Comparison of ENCODE assay signal across 8 cellular contexts in the genomic region with DNA sequence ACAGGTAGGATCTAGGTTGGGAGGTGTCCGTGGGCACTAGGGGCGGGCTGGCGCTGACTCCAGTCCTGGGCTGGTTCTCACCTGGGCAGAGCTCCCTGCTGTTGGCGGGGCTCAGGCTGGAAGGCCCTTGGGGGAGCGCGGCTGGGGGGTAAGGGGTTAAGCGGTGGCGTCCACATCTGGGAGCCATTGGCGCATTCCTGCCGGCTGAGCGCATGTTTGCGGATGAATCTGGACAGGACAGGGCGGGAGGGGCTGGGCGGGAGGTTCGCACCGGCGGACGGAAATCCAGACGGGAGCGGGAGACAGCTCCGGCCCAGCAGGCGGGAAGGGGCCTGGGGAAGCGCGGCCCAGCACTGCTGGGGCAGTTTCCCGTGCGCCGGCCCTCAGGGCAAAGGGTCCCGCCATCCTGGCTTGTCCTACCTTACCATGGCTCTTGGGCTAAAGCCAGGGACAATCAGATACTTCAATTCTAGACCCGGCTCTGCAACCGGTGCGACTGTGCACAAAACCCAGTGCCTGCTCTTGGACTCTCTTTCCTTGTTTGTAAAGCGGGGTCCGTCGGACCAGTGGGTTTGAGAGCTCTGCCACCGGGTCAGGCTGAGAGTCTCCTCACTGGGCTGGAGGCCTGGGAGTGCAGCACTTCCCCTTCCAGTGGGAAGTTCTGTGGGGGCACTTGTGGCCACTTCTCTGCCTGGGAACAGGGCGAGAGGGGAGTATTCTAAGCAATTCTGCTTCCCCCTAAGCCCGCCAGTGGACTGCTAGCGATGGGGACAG. TPM values are rescaled to one million over a fixed set of nuclear protein-coding genes. Genes with fewer than 3 reads are reported as not detected.
A peak's percentile ranks its signal among the peaks of the same experiment; 100 is the strongest.
DNase-seq lines count a peak whose midpoint lies in the region; ATAC-seq and TF ChIP-seq lines count a peak whose summit lies in the region.

No MANE protein-coding gene starts in this region.

- peak; percentile 84 for DNase-seq in HCEC 1CT
- DNase-seq in activated CD8-positive, alpha-beta T cell treated with anti-CD3 and anti-CD28 coated beads, Interleukin-2, amount 10 ng/mL, durations not matched to agents 7 days and 5 days: no peak
- DNase-seq in left ventricle myocardium superior: peak; percentile 84
- DNase-seq in psoas muscle: peak; percentile 75 to 84
- DNase-seq in Kasumi-1 (lab: John Stamatoyannopoulos, UW): no peak
- DNase-seq in stimulated activated CD4-positive, alpha-beta T cell treated with anti-CD3 and anti-CD28 coated beads, Interleukin-2, amount 100 ng/mL, for 48 hours: no peak

- ATAC-seq in activated CD8-positive, alpha-beta T cell treated with anti-CD3 and anti-CD28 coated beads, Interleukin-2, amount 10 ng/mL, durations not matched to agents 7 days and 5 days: no peak
- peak; percentile 21 for ATAC-seq in left ventricle myocardium superior
- no peak for ATAC-seq in psoas muscle
- ATAC-seq in HG02642 (IDR thresholded peaks at IDR 0.05; ENCODE audit: poor library complexity, unreplicated experiment): no peak

- H3K79me2 ChIP-seq in ACC112 (ENCODE audit: control insufficient read depth, insufficient read depth, low read length, unreplicated experiment): peaks cover 36% of the 10 kb centered on the region

- H3K4me1 ChIP-seq in ACC112 (ENCODE audit: control insufficient read depth, insufficient read depth, low read length, unreplicated experiment) (peaks cover 71% of the 10 kb centered on the region), psoas muscle (peaks cover 75% of the 10 kb centered on the region)

- no peaks in the 10 kb centered on the region for H3K27me3 ChIP-seq in ACC112 (ENCODE audit: insufficient read depth, low read length)
- H3K27me3 ChIP-seq in psoas muscle (ENCODE audit: insufficient read depth in 3 of 3, low read length in 2 of 3): no peaks in the 10 kb centered on the region

- peaks cover 57% of the 10 kb centered on the region for H3K4me1 Mint-ChIP-seq in activated CD8-positive, alpha-beta T cell treated with anti-CD3 and anti-CD28 coated beads, Interleukin-2, amount 10 ng/mL, durations not matched to agents 7 days and 5 days (ENCODE audit: low read depth)

- intact Hi-C loops in left ventricle myocardium superior (cut with micrococcal nuclease) (no loop called here), psoas muscle (cut with DNase I) (no loop called here)

- POLR2A ChIA-PET in activated CD8-positive, alpha-beta T cell treated with anti-CD3 and anti-CD28 coated beads, Interleukin-2, amount 10 ng/mL, durations not matched to agents 7 days and 5 days (lab: Charles Lee): interaction anchor here (0.7 to 1.8 kb wide), 8 partner anchors 9 to 238 kb away, joined by 3 to 8 read pairs (median 4); no protein-coding TSS in a partner anchor

- WGBS in psoas muscle, 3 donors: 14 to 20% (median 19%) methylated on average over 38 of the region's 38 CpGs

- H3K27ac Mint-ChIP-seq in activated CD8-positive, alpha-beta T cell treated with anti-CD3 and anti-CD28 coated beads, Interleukin-2, amount 10 ng/mL, durations not matched to agents 7 days and 5 days: peak overlapping the region; percentile 87

- H3K27ac ChIP-seq in ACC112 (ENCODE audit: low read depth, low read length): peak overlapping the region; percentile 77
- peak overlapping the region; percentile 97 for H3K27ac ChIP-seq in psoas muscle

- TF ChIP-seq CTCF in psoas muscle (IDR thresholded peaks at IDR 0.05): no peak

- no peaks in the 10 kb centered on the region for H3K36me3 ChIP-seq in ACC112 (ENCODE audit: insufficient read depth, low read length)
- no peaks in the 10 kb centered on the region for H3K36me3 ChIP-seq in psoas muscle (ENCODE audit: insufficient read depth in 1 of 2, low read depth in 1 of 2)

- H3K4me3 Mint-ChIP-seq in activated CD8-positive, alpha-beta T cell treated with anti-CD3 and anti-CD28 coated beads, Interleukin-2, amount 10 ng/mL, durations not matched to agents 7 days and 5 days: peak overlapping the region; percentile 95

- CTCF ChIA-PET in activated CD8-positive, alpha-beta T cell treated with anti-CD3 and anti-CD28 coated beads, Interleukin-2, amount 10 ng/mL, durations not matched to agents 7 days and 5 days (lab: Charles Lee): interaction anchor here (0.7 to 7.3 kb wide), 18 partner anchors 9 to 118 kb away, joined by 3 to 61 read pairs (median 4); no protein-coding TSS in a partner anchor

- no peaks in the 10 kb centered on the region for H3K9me3 Mint-ChIP-seq in activated CD8-positive, alpha-beta T cell treated with anti-CD3 and anti-CD28 coated beads, Interleukin-2, amount 10 ng/mL, durations not matched to agents 7 days and 5 days (ENCODE audit: insufficient read depth)

- no peaks in the 10 kb centered on the region for H3K27me3 Mint-ChIP-seq in activated CD8-positive, alpha-beta T cell treated with anti-CD3 and anti-CD28 coated beads, Interleukin-2, amount 10 ng/mL, durations not matched to agents 7 days and 5 days (ENCODE audit: low read depth)

- H3K36me3 Mint-ChIP-seq in activated CD8-positive, alpha-beta T cell treated with anti-CD3 and anti-CD28 coated beads, Interleukin-2, amount 10 ng/mL, durations not matched to agents 7 days and 5 days (ENCODE audit: low read depth): peaks cover 37% of the 10 kb centered on the region

- H3K4me3 ChIP-seq in ACC112 (ENCODE audit: low read depth, low read length) (peak overlapping the region; percentile 95), psoas muscle (peak overlapping the region; percentile 95)

- no peaks in the 10 kb centered on the region for H3K9me3 ChIP-seq in psoas muscle

- H2AFZ ChIP-seq in ACC112 (ENCODE audit: low read length, unreplicated experiment): peak overlapping the region; percentile 34

RNA-seq across cellular contexts. Expression of a gene that starts 7.8 kb away (rescaled TPM):
- total RNA-seq in activated CD8-positive, alpha-beta T cell treated with anti-CD3 and anti-CD28 coated beads, Interleukin-2, amount 10 ng/mL, durations not matched to agents 7 days and 5 days: 10 to 100 TPM; 61.1 to 63.2 TPM
- total RNA-seq in left ventricle myocardium superior: 18.6 TPM
- 10 to 100 TPM; 15.0 to 51.1 (median 44.6) TPM for total RNA-seq in psoas muscle
- 10 to 100 TPM; 15.0 to 76.9 (median 18.6) TPM for polyA plus RNA-seq in psoas muscle

RNA-seq across cellular contexts. Expression of a gene that starts 29.1 kb away (rescaled TPM):
- 100 to 1,000 TPM; 103 to 110 TPM for total RNA-seq in activated CD8-positive, alpha-beta T cell treated with anti-CD3 and anti-CD28 coated beads, Interleukin-2, amount 10 ng/mL, durations not matched to agents 7 days and 5 days
- total RNA-seq in left ventricle myocardium superior (0.99 TPM), psoas muscle (under 1 TPM; 0.27 to 0.90 (median 0.42) TPM)
- polyA plus RNA-seq in psoas muscle: 1 to 10 TPM in 2 of 3 donors, under 1 TPM in 1; 0.86 to 2.5 (median 1.4) TPM

RNA-seq across cellular contexts. Expression of a gene that starts 47.8 kb away (rescaled TPM):
- total RNA-seq in activated CD8-positive, alpha-beta T cell treated with anti-CD3 and anti-CD28 coated beads, Interleukin-2, amount 10 ng/mL, durations not matched to agents 7 days and 5 days: under 1 TPM in 1 of 2 experiments, not detected in 1; 0.29 TPM
- total RNA-seq in left ventricle myocardium superior: 1.2 TPM
- total RNA-seq in psoas muscle: 1 to 10 TPM in 2 of 4 donors, under 1 TPM in 2; 0.34 to 1.4 (median 0.82) TPM
- polyA plus RNA-seq in psoas muscle: under 1 TPM in 2 of 3 donors, not detected in 1; 0.17 to 0.25 TPM

Comparison
In these comparisons a context has a peak if more than half of its experiments do, and no peak if none do; other contexts are left out.
1. DNase-seq: peak in HCEC 1CT (single experiment), left ventricle myocardium superior (single experiment) and psoas muscle (2 of 2); none in activated CD8-positive, alpha-beta T cell treated with anti-CD3 and anti-CD28 coated beads, Interleukin-2, amount 10 ng/mL, durations not matched to agents 7 days and 5 days (single experiment), Kasumi-1 (0 of 2) and stimulated activated CD4-positive, alpha-beta T cell treated with anti-CD3 and anti-CD28 coated beads, Interleukin-2, amount 100 ng/mL, for 48 hours (0 of 2).
2. RNA of a gene that starts 29.1 kb away (total RNA-seq): 103 to 110 TPM in activated CD8-positive, alpha-beta T cell treated with anti-CD3 and anti-CD28 coated beads, Interleukin-2, amount 10 ng/mL, durations not matched to agents 7 days and 5 days; 0.99 TPM in left ventricle myocardium superior (single experiment) and 0.27 to 0.90 TPM in psoas muscle; every median in the first group is over 10 times any median in the second.